Comparison of ENCODE assay signal across 1 cellular context in the genomic region with DNA sequence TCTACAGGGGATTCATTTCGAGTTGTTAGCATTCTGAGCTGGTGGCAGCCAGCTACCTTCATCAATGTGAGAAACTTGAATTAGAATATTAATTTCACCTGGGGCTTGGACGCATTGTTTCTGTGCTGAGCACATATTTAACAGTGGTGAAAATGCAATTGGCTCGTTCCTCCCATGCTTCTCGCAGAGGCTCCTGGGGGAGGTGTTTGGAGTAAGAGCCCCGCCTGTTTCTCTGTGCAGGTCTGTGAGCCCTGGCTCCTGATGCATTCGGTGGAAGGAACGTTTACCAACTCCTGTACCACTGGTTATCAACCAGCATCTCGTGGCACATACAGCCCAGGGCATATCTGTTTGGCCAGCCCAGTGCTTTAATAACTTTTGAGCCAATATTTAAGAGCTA.
TF ChIP-seq lines count a peak whose summit lies in the region.

No MANE protein-coding gene starts in this region.

TF ChIP-seq in K562, 482 proteins besides CTCF, POLR2A, EP300 and RAD21 (continued from another document):
- TF ChIP-seq ARID3B (CRISPR knock-in tag; IDR thresholded peaks at IDR 0.05; ENCODE audit: borderline replicate concordance): no peak
- TF ChIP-seq ZFP36 (IDR thresholded peaks at IDR 0.05; ENCODE audit: low read depth, low read length, partially characterized antibody): no peak
- no peak for TF ChIP-seq BHLHE40 (IDR thresholded peaks at IDR 0.05; ENCODE audit: low read length)
- TF ChIP-seq, protein P1, sequence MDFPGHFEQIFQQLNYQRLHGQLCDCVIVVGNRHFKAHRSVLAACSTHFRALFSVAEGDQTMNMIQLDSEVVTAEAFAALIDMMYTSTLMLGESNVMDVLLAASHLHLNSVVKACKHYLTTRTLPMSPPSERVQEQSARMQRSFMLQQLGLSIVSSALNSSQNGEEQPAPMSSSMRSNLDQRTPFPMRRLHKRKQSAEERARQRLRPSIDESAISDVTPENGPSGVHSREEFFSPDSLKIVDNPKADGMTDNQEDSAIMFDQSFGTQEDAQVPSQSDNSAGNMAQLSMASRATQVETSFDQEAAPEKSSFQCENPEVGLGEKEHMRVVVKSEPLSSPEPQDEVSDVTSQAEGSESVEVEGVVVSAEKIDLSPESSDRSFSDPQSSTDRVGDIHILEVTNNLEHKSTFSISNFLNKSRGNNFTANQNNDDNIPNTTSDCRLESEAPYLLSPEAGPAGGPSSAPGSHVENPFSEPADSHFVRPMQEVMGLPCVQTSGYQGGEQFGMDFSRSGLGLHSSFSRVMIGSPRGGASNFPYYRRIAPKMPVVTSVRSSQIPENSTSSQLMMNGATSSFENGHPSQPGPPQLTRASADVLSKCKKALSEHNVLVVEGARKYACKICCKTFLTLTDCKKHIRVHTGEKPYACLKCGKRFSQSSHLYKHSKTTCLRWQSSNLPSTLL (IDR thresholded peaks at IDR 0.05): no peak
- no peak for TF ChIP-seq SRSF9 (IDR thresholded peaks at IDR 0.05; ENCODE audit: borderline replicate concordance, low read depth, low read length)
- no peak for TF ChIP-seq KLF16 (IDR thresholded peaks at IDR 0.05)
TF ChIP-seq in K562: peak in this region for 0.
